9 cellular contexts compared by ENCODE assay signal in genomic region chr1:84303154-84303830, GRCh38. TPM values are rescaled to one million over a fixed set of nuclear protein-coding genes. Genes with fewer than 3 reads are reported as not detected.
DNase-seq lines count a peak whose midpoint lies in the region; ATAC-seq and TF ChIP-seq lines count a peak whose summit lies in the region.
"Had no signal": no experiment of that assay in that cellular context is flagged by ENCODE, and none has a peak within 500 bp of the region (broad histone marks: within the 10 kb centered on the region; RNA-seq: fewer than 3 reads in every experiment).

No MANE protein-coding gene starts in this region.

- peaks cover 39% of the 10 kb centered on the region for H3K4me1 Mint-ChIP-seq in GM23338
- peaks cover 37% of the 10 kb centered on the region for H3K4me1 Mint-ChIP-seq in activated CD8-positive, alpha-beta T cell treated with anti-CD3 and anti-CD28 coated beads, Interleukin-2, amount 10 ng/mL, durations not matched to agents 7 days and 5 days (ENCODE audit: low read depth)

- no peaks in the 10 kb centered on the region for H3K79me2 ChIP-seq in GM23338 (replicated peaks; ENCODE audit: insufficient read depth)

- H3K27ac ChIP-seq in GM23338 (ENCODE audit: low read depth) (peak overlapping the region; percentile 27; the same call in 1 of the 2 replicates), left lung (no peak overlapping the region), tibial artery (peak overlapping the region; percentile 39 to 51)

- H3K4me1 ChIP-seq in GM23338 (ENCODE audit: insufficient read depth) (peaks cover 44% of the 10 kb centered on the region), left lung (peaks cover 10 to 39% of the 10 kb centered on the region in 2 donors), tibial artery (peaks cover 0 to 43% (median 16%) of the 10 kb centered on the region in 4 donors)

- no peak for DNase-seq in AG04449 (ENCODE audit: low read depth, low spot score)
- no peak for DNase-seq in GM23338 (ENCODE audit: low spot score)
- no peak for DNase-seq in activated CD8-positive, alpha-beta T cell treated with anti-CD3 and anti-CD28 coated beads, Interleukin-2, amount 10 ng/mL, durations not matched to agents 7 days and 5 days
- no peak for DNase-seq in left lung
- no peak for DNase-seq in tibial artery
- no peak for DNase-seq in HuH-7 (ENCODE audit: low spot score)
- DNase-seq in NK-92 treated with Interleukin-12 subunit alpha and Interleukin-12 subunit beta, amount 100 ng/mL, for 24 hours (lab: John Stamatoyannopoulos, UW) = no peak

- TF ChIP-seq CTCF in AG04449 (IDR thresholded peaks at IDR 0.05; ENCODE audit: insufficient read depth, low read length, missing control alignments) = no peak
- TF ChIP-seq CTCF in GM23338 (conservative IDR thresholded peaks at IDR 0.05; ENCODE audit: low read depth in 2 of 2) = no peak
- no peak for TF ChIP-seq CTCF in left lung (IDR thresholded peaks at IDR 0.05)
- no peak for TF ChIP-seq CTCF in tibial artery (IDR thresholded peaks at IDR 0.05)

- H2AFZ ChIP-seq in GM23338 = peak overlapping the region; percentile 72; the same call in 1 of the 2 replicates

- H3K36me3 Mint-ChIP-seq in GM23338 (ENCODE audit: low read depth) = no peaks in the 10 kb centered on the region
- H3K36me3 Mint-ChIP-seq in activated CD8-positive, alpha-beta T cell treated with anti-CD3 and anti-CD28 coated beads, Interleukin-2, amount 10 ng/mL, durations not matched to agents 7 days and 5 days (ENCODE audit: low read depth) = peaks cover 2% of the 10 kb centered on the region

- CTCF ChIA-PET in AG04449 (lab: Yijun Ruan, JAX) = interaction anchor here (0.9 to 1.4 kb wide), 4 partner anchors 130 to 451 kb away, joined by 3 read pairs; no protein-coding TSS in a partner anchor
- CTCF ChIA-PET in activated CD8-positive, alpha-beta T cell treated with anti-CD3 and anti-CD28 coated beads, Interleukin-2, amount 10 ng/mL, durations not matched to agents 7 days and 5 days (lab: Charles Lee) = interaction anchor here (0.6 to 3.4 kb wide), 6 partner anchors 130 to 450 kb away, joined by 3 to 15 read pairs (median 4); partner anchors contain the start of gene PRKACB

- H3K9me3 ChIP-seq in left lung (peaks cover 0 to 8% of the 10 kb centered on the region in 2 donors), tibial artery (no peaks in the 10 kb centered on the region)

- ATAC-seq in GM23338 (no peak), left lung (no peak), GM21423 (IDR thresholded peaks at IDR 0.05; ENCODE audit: unreplicated experiment) (no peak)
- ATAC-seq in activated CD8-positive, alpha-beta T cell treated with anti-CD3 and anti-CD28 coated beads, Interleukin-2, amount 10 ng/mL, durations not matched to agents 7 days and 5 days = no peak

- no peaks in the 10 kb centered on the region for H3K36me3 ChIP-seq in GM23338 (ENCODE audit: insufficient read depth)
- H3K36me3 ChIP-seq in left lung = no peaks in the 10 kb centered on the region
- no peaks in the 10 kb centered on the region for H3K36me3 ChIP-seq in tibial artery

- H3K27ac Mint-ChIP-seq in GM23338 = peak overlapping the region; percentile 13; the same call in 1 of the 2 replicates
- H3K27ac Mint-ChIP-seq in activated CD8-positive, alpha-beta T cell treated with anti-CD3 and anti-CD28 coated beads, Interleukin-2, amount 10 ng/mL, durations not matched to agents 7 days and 5 days = peak overlapping the region; percentile 5

- H3K4me3 ChIP-seq in AG04449 (ENCODE audit: low read depth, low read length) = peak overlapping the region; percentile 41
- H3K4me3 ChIP-seq in GM23338 = peak overlapping the region; percentile 43
- H3K4me3 ChIP-seq in left lung = peak overlapping the region; percentile 2 to 18
- peak overlapping the region; percentile 38 to 41 for H3K4me3 ChIP-seq in tibial artery
- H3K4me3 ChIP-seq: lung had no signal

- H3K9me3 Mint-ChIP-seq in GM23338 = no peaks in the 10 kb centered on the region
- no peaks in the 10 kb centered on the region for H3K9me3 Mint-ChIP-seq in activated CD8-positive, alpha-beta T cell treated with anti-CD3 and anti-CD28 coated beads, Interleukin-2, amount 10 ng/mL, durations not matched to agents 7 days and 5 days (ENCODE audit: insufficient read depth)

- H3K27me3 ChIP-seq in GM23338 (ENCODE audit: insufficient read depth) = no peaks in the 10 kb centered on the region
- H3K27me3 ChIP-seq in left lung = peaks cover 11 to 34% of the 10 kb centered on the region in 2 donors
- no peaks in the 10 kb centered on the region for H3K27me3 ChIP-seq in tibial artery

- H4K20me1 ChIP-seq in GM23338 (replicated peaks; ENCODE audit: insufficient read depth) = no peaks in the 10 kb centered on the region

- peak overlapping the region; percentile 72 for H3K4me2 ChIP-seq in GM23338

- H3K9me2 ChIP-seq in GM23338 (ENCODE audit: insufficient read depth) = no peaks in the 10 kb centered on the region

- intact Hi-C loops in left lung (cut with DNase I) = no loop called here
- intact Hi-C loops in tibial artery (cut with DNase I; ENCODE audit: low total_unique reads) = no loop called here

- no peaks in the 10 kb centered on the region for H3F3A ChIP-seq in GM23338 (replicated peaks; ENCODE audit: low read depth)

- no peaks in the 10 kb centered on the region for H3K27me3 Mint-ChIP-seq in GM23338 (ENCODE audit: insufficient read depth, low read depth, poor library complexity)
- H3K27me3 Mint-ChIP-seq in activated CD8-positive, alpha-beta T cell treated with anti-CD3 and anti-CD28 coated beads, Interleukin-2, amount 10 ng/mL, durations not matched to agents 7 days and 5 days (ENCODE audit: low read depth) = peaks cover 2% of the 10 kb centered on the region

- POLR2A ChIA-PET in AG04449 (lab: Yijun Ruan, JAX) = no interaction called here
- POLR2A ChIA-PET in activated CD8-positive, alpha-beta T cell treated with anti-CD3 and anti-CD28 coated beads, Interleukin-2, amount 10 ng/mL, durations not matched to agents 7 days and 5 days (lab: Charles Lee) = interaction anchor here (0.8 to 1.2 kb wide), 2 partner anchors 159 to 171 kb away, joined by 3 to 8 read pairs; partner anchors contain the start of gene PRKACB

- peak overlapping the region; percentile 58 for H3K4me3 Mint-ChIP-seq in GM23338
- peak overlapping the region; percentile 73 for H3K4me3 Mint-ChIP-seq in activated CD8-positive, alpha-beta T cell treated with anti-CD3 and anti-CD28 coated beads, Interleukin-2, amount 10 ng/mL, durations not matched to agents 7 days and 5 days

RNA-seq across cellular contexts. Expression of gene SAMD13, which starts 1.8 kb away (rescaled TPM):
- 3.6 and 4.7 TPM in 2 replicates for total RNA-seq in GM23338 (2014; rRNA removed; shearing (Covaris generic))
- 2.1 and 2.5 TPM in 2 replicates for polyA plus RNA-seq in GM23338 (2016; fragmentation: Nextera tagmentation; extraction: Ambion mirVana)
- total RNA-seq in activated CD8-positive, alpha-beta T cell treated with anti-CD3 and anti-CD28 coated beads, Interleukin-2, amount 10 ng/mL, durations not matched to agents 7 days and 5 days = under 1 TPM in 1 of 2 experiments, not detected in 1; 0.29 TPM
- 1 to 10 TPM in 1 of 2 donors, under 1 TPM in 1; 0.84 to 1.1 TPM for total RNA-seq in left lung

Comparison
In these comparisons a context has a peak if more than half of its experiments do, and no peak if none do; other contexts are left out.
1. H3K27ac ChIP-seq: peak in GM23338 (single experiment) and tibial artery (2 of 2); none in left lung (0 of 2).
2. Peak in every context shown above with its lines, with median percentiles within 50 percentile points of each other: H3K4me3 ChIP-seq.